3 cellular contexts compared by ENCODE assay signal in the genomic region with DNA sequence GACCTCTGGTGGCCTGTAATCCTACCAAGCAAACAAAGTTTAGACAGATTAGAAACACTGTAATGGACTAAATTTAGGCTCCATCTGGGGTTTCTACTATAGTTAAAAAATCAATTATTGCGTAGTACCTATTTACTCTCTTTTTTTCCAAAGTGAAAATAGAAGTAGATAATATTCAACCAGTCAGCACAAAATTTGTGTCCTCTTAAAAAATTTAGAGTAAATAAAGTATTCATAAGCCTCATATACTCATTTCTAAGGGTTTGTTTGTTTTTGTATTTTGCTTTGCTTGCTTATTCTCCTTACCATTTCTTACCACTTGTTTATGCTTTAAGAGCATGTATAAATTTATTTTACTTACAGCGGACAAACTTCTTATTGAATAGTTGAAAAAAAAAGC.
A peak's percentile ranks its signal among the peaks of the same experiment; 100 is the strongest.
TF ChIP-seq lines count a peak whose summit lies in the region.

No MANE protein-coding gene starts in this region.

TF ChIP-seq in A549, 52 proteins besides CTCF, POLR2A, EP300 and RAD21:
- TF ChIP-seq KDM5A (IDR thresholded peaks at IDR 0.05) (no peak), MAFK (IDR thresholded peaks at IDR 0.05; ENCODE audit: partially characterized antibody) (peak; percentile 12)

TF ChIP-seq in IMR-90, 13 proteins besides CTCF, POLR2A, EP300 and RAD21:
- 0 out of 2 replicates have a peak, but pooled peaks have one; percentile 42 for TF ChIP-seq MAFK (IDR thresholded peaks at IDR 0.05; ENCODE audit: low read depth, low read length)
- no peak for TF ChIP-seq MXI1 (IDR thresholded peaks at IDR 0.05; ENCODE audit: borderline replicate concordance, low read depth, low read length)
- TF ChIP-seq FOS (IDR thresholded peaks at IDR 0.05; ENCODE audit: low read depth, low read length) = no peak
- TF ChIP-seq, protein P1, sequence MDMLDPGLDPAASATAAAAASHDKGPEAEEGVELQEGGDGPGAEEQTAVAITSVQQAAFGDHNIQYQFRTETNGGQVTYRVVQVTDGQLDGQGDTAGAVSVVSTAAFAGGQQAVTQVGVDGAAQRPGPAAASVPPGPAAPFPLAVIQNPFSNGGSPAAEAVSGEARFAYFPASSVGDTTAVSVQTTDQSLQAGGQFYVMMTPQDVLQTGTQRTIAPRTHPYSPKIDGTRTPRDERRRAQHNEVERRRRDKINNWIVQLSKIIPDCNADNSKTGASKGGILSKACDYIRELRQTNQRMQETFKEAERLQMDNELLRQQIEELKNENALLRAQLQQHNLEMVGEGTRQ (IDR thresholded peaks at IDR 0.05; ENCODE audit: low read depth, low read length) = no peak
- TF ChIP-seq CEBPB (IDR thresholded peaks at IDR 0.05; ENCODE audit: low read depth, low read length) = no peak
- no peak for TF ChIP-seq CHD1 (IDR thresholded peaks at IDR 0.05; ENCODE audit: low read depth, low read length)
- TF ChIP-seq NFE2L2 (IDR thresholded peaks at IDR 0.05; ENCODE audit: low read depth, low read length) = no peak
- no peak for TF ChIP-seq MAZ (IDR thresholded peaks at IDR 0.05; ENCODE audit: borderline replicate concordance, low read depth, low read length)

TF ChIP-seq in K562, 482 proteins besides CTCF, POLR2A, EP300 and RAD21:
- TF ChIP-seq, protein P2, sequence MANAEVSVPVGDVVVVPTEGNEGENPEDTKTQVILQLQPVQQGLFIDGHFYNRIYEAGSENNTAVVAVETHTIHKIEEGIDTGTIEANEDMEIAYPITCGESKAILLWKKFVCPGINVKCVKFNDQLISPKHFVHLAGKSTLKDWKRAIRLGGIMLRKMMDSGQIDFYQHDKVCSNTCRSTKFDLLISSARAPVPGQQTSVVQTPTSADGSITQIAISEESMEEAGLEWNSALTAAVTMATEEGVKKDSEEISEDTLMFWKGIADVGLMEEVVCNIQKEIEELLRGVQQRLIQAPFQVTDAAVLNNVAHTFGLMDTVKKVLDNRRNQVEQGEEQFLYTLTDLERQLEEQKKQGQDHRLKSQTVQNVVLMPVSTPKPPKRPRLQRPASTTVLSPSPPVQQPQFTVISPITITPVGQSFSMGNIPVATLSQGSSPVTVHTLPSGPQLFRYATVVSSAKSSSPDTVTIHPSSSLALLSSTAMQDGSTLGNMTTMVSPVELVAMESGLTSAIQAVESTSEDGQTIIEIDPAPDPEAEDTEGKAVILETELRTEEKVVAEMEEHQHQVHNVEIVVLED (CRISPR knock-in tag; IDR thresholded peaks at IDR 0.05) = no peak
- TF ChIP-seq CREB1 (IDR thresholded peaks at IDR 0.05) (no peak), CREB1 (CRISPR knock-in tag; IDR thresholded peaks at IDR 0.05) (no peak), TAF1 (IDR thresholded peaks at IDR 0.05; ENCODE audit: control insufficient read depth, extremely low read depth, insufficient read depth, low read length, severe bottlenecking) (no peak), ZNF165 (CRISPR knock-in tag; IDR thresholded peaks at IDR 0.05; ENCODE audit: borderline replicate concordance) (no peak), OTX1 (CRISPR knock-in tag; IDR thresholded peaks at IDR 0.05) (no peak), XRCC4 (IDR thresholded peaks at IDR 0.05; ENCODE audit: extremely low read depth, insufficient read depth, insufficient read length) (no peak), RBFOX2 (IDR thresholded peaks at IDR 0.05; ENCODE audit: low read depth, low read length) (no peak), MAFK (IDR thresholded peaks at IDR 0.05; ENCODE audit: low read length) (0 out of 2 replicates have a peak, but pooled peaks have one; percentile 12), PYGO2 (tag; IDR thresholded peaks at IDR 0.05) (no peak), RBBP5 (IDR thresholded peaks at IDR 0.05; ENCODE audit: borderline replicate concordance, insufficient read depth, low read length, poor library complexity, severe bottlenecking) (no peak), SPI1 (IDR thresholded peaks at IDR 0.05; ENCODE audit: borderline replicate concordance, low read depth, low read length) (no peak), ZNF316 (IDR thresholded peaks at IDR 0.05) (peak; percentile 83), C11orf30 (IDR thresholded peaks at IDR 0.05; ENCODE audit: low read depth) (peak; percentile 55; the same call in 1 of the 2 replicates), MAFG (tag; conservative IDR thresholded peaks at IDR 0.05) (0 out of 2 replicates have a peak, but pooled peaks have one; percentile 7)
- TF ChIP-seq, protein P3, sequence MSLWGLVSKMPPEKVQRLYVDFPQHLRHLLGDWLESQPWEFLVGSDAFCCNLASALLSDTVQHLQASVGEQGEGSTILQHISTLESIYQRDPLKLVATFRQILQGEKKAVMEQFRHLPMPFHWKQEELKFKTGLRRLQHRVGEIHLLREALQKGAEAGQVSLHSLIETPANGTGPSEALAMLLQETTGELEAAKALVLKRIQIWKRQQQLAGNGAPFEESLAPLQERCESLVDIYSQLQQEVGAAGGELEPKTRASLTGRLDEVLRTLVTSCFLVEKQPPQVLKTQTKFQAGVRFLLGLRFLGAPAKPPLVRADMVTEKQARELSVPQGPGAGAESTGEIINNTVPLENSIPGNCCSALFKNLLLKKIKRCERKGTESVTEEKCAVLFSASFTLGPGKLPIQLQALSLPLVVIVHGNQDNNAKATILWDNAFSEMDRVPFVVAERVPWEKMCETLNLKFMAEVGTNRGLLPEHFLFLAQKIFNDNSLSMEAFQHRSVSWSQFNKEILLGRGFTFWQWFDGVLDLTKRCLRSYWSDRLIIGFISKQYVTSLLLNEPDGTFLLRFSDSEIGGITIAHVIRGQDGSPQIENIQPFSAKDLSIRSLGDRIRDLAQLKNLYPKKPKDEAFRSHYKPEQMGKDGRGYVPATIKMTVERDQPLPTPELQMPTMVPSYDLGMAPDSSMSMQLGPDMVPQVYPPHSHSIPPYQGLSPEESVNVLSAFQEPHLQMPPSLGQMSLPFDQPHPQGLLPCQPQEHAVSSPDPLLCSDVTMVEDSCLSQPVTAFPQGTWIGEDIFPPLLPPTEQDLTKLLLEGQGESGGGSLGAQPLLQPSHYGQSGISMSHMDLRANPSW (CRISPR knock-in tag; IDR thresholded peaks at IDR 0.05) = no peak
